Comparison of ENCODE assay signal across 22 cellular contexts in genomic region chr1:48480504-48480903, GRCh38. TPM values are rescaled to one million over a fixed set of nuclear protein-coding genes. Genes with fewer than 3 reads are reported as not detected.
A peak's percentile ranks its signal among the peaks of the same experiment; 100 is the strongest.
DNase-seq lines count a peak whose midpoint lies in the region; FAIRE-seq and TF ChIP-seq lines count a peak whose summit lies in the region.
"Had no signal": no experiment of that assay in that cellular context is flagged by ENCODE, and none has a peak within 500 bp of the region (broad histone marks: within the 10 kb centered on the region; RNA-seq: fewer than 3 reads in every experiment).

No MANE protein-coding gene starts in this region.

- no peak overlapping the region for H3K23ac ChIP-seq in mesendoderm (ENCODE audit: low read length)

- H3K79me2 ChIP-seq in mesendoderm (ENCODE audit: control insufficient read depth, insufficient read depth, low read length): no peaks in the 10 kb centered on the region

- H3K4me1 ChIP-seq in mesendoderm (ENCODE audit: control insufficient read depth, low read depth, low read length) (no peaks in the 10 kb centered on the region), small intestine (ENCODE audit: control insufficient read depth in 2 of 2, insufficient read depth in 1 of 2, low read depth in 1 of 2, low read length in 1 of 2) (no peaks in the 10 kb centered on the region)
- H3K4me1 ChIP-seq: A549, Caco-2 had no signal

- no peaks in the 10 kb centered on the region for H3K79me1 ChIP-seq in mesendoderm (ENCODE audit: low read length)

- H4K8ac ChIP-seq in mesendoderm (ENCODE audit: low read depth, low read length): no peak overlapping the region

- no peak for TF ChIP-seq CTCF in D721Med (IDR thresholded peaks at IDR 0.05; ENCODE audit: insufficient read depth, missing control alignments)
- no peak for TF ChIP-seq CTCF in WERI-Rb-1 (IDR thresholded peaks at IDR 0.05; ENCODE audit: low read depth, low read length)

- no peak overlapping the region for H2BK15ac ChIP-seq in mesendoderm (replicated peaks; ENCODE audit: low read depth)

- no peak overlapping the region for H2BK120ac ChIP-seq in mesendoderm (ENCODE audit: low read depth, low read length)

- no peak overlapping the region for H3K56ac ChIP-seq in mesendoderm (ENCODE audit: low read length)

- no peak overlapping the region for H3K4me3 ChIP-seq in WERI-Rb-1 (ENCODE audit: low read depth, low read length)
- H3K4me3 ChIP-seq in mesendoderm (ENCODE audit: low read length): no peak overlapping the region
- no peak overlapping the region for H3K4me3 ChIP-seq in small intestine (ENCODE audit: low read depth in 1 of 2, low read length in 2 of 2)
- H3K4me3 ChIP-seq: A549, GM12878 had no signal

- H2BK5ac ChIP-seq in mesendoderm (ENCODE audit: low read length): no peak overlapping the region

- H3K9me3 ChIP-seq in WERI-Rb-1 (ENCODE audit: severe bottlenecking): peaks cover 5% of the 10 kb centered on the region
- H3K9me3 ChIP-seq in small intestine (ENCODE audit: control insufficient read depth, low read depth): no peaks in the 10 kb centered on the region
- H3K9me3 ChIP-seq: A549, Caco-2 had no signal

- peak; percentile 70 for FAIRE-seq in D721Med (lab: Jason Lieb, UNC)
- no peak for FAIRE-seq in small intestine (lab: Jason Lieb, UNC)
- FAIRE-seq: A549, GM12878, GM19239, H1, HTR-8/SVneo had no signal

- H3K27ac ChIP-seq in WERI-Rb-1: peak overlapping the region; percentile 57
- H3K27ac ChIP-seq in mesendoderm (ENCODE audit: low read depth, low read length): no peak overlapping the region
- no peak overlapping the region for H3K27ac ChIP-seq in small intestine (ENCODE audit: low read depth in 1 of 2, low read length in 1 of 2)
- H3K27ac ChIP-seq: 22Rv1, A549, C4-2B had no signal

- H3K27me3 ChIP-seq in WERI-Rb-1 (ENCODE audit: insufficient read depth, low read depth, severe bottlenecking): no peaks in the 10 kb centered on the region
- H3K27me3 ChIP-seq in mesendoderm (ENCODE audit: insufficient read depth, low read length, poor library complexity): no peaks in the 10 kb centered on the region
- H3K27me3 ChIP-seq in small intestine (ENCODE audit: control insufficient read depth in 2 of 2, insufficient read depth in 2 of 2, low read length in 2 of 2): no peaks in the 10 kb centered on the region

- no peaks in the 10 kb centered on the region for H3K36me3 ChIP-seq in WERI-Rb-1
- H3K36me3 ChIP-seq in mesendoderm (ENCODE audit: control insufficient read depth, insufficient read depth, low read length): no peaks in the 10 kb centered on the region
- H3K36me3 ChIP-seq in small intestine (ENCODE audit: control insufficient read depth in 2 of 2, insufficient read depth in 2 of 2, low read length in 2 of 2): no peaks in the 10 kb centered on the region

- H4K5ac ChIP-seq in mesendoderm (ENCODE audit: low read length): no peak overlapping the region

- no peak overlapping the region for H3K18ac ChIP-seq in mesendoderm (ENCODE audit: low read length)

- no peak overlapping the region for H2AK5ac ChIP-seq in mesendoderm (ENCODE audit: low read length)

- no peak overlapping the region for H3K9ac ChIP-seq in mesendoderm (ENCODE audit: low read length)

- DNase-seq in DMS79 treated with DMSO at 0.1 percent for 48 hours (lab: John Stamatoyannopoulos, UW) (peak; percentile 39), DMS79 (lab: John Stamatoyannopoulos, UW) (no peak), D721Med (ENCODE audit: insufficient read length, low spot score) (no peak), WERI-Rb-1 (no peak), mesendoderm (peak; percentile 79), small intestine (no peak)
- DNase-seq in NK-92 treated with Interleukin-12 subunit alpha and Interleukin-12 subunit beta, amount 100 ng/mL, for 24 hours (lab: John Stamatoyannopoulos, UW): no peak
- no peak for DNase-seq in stimulated activated CD4-positive, alpha-beta T cell treated with anti-CD3 and anti-CD28 coated beads, Interleukin-4, amount 100 ng/mL, for 4 hours
- DNase-seq: AML-193; Caco-2; CD4-positive, alpha-beta T cell; DMS153; DND-41; EL; H9 had no signal

- no peak overlapping the region for H3K4me2 ChIP-seq in mesendoderm (ENCODE audit: low read length)
- H3K4me2 ChIP-seq: A549 had no signal

- H3K4ac ChIP-seq in mesendoderm (ENCODE audit: low read depth, low read length): no peak overlapping the region

RNA-seq across cellular contexts. Expression of gene SPATA6, which starts 8.5 kb away (rescaled TPM):
- polyA plus RNA-seq in mesendoderm (2013, experiment 1 of 2): 6.6 TPM
- 7.1 TPM for polyA plus RNA-seq in mesendoderm (2013, experiment 2 of 2)
- polyA plus RNA-seq in small intestine: 1 to 10 TPM; 2.5 to 3.6 (median 2.7) TPM

Comparison
In these comparisons a context has a peak if more than half of its experiments do, and no peak if none do; other contexts are left out.
1. DNase-seq: peak in DMS79 treated with DMSO at 0.1 percent for 48 hours (single experiment) and mesendoderm (single experiment); none in DMS79 (single experiment), D721Med (single experiment), WERI-Rb-1 (single experiment), small intestine (single experiment), NK-92 treated with Interleukin-12 subunit alpha and Interleukin-12 subunit beta, amount 100 ng/mL, for 24 hours (single experiment) and stimulated activated CD4-positive, alpha-beta T cell treated with anti-CD3 and anti-CD28 coated beads, Interleukin-4, amount 100 ng/mL, for 4 hours (0 of 2).